Comparison of ENCODE assay signal across 12 cellular contexts in genomic region chr1:170461762-170462384, GRCh38.
DNase-seq lines count a peak whose midpoint lies in the region; ATAC-seq and TF ChIP-seq lines count a peak whose summit lies in the region.
"Had no signal": no experiment of that assay in that cellular context is flagged by ENCODE, and none has a peak within 500 bp of the region (broad histone marks: within the 10 kb centered on the region; RNA-seq: fewer than 3 reads in every experiment).

No MANE protein-coding gene starts in this region.

- no peaks in the 10 kb centered on the region; the same call in 1 of the 2 replicates for H3K9me3 ChIP-seq in SK-N-SH
- no peaks in the 10 kb centered on the region for H3K9me3 ChIP-seq in upper lobe of left lung

- H4K20me1 ChIP-seq in SK-N-SH (ENCODE audit: insufficient read depth) = no peaks in the 10 kb centered on the region

- H3K4me3 ChIP-seq in SK-N-SH (ENCODE audit: low read depth in 2 of 2, low read length in 1 of 2) (peak overlapping the region in 1 of 2 experiments; percentile 17; a peak in 1 of 4 replicates), fibroblast of pulmonary artery (replicated peaks; ENCODE audit: low read depth, low read length) (no peak overlapping the region), upper lobe of left lung (no peak overlapping the region)

- H3K9ac ChIP-seq in SK-N-SH = peak overlapping the region; percentile 74; the same call in 1 of the 2 replicates

- TF ChIP-seq CTCF in SK-N-SH (IDR thresholded peaks at IDR 0.05) (no peak), fibroblast of pulmonary artery (IDR thresholded peaks at IDR 0.05; ENCODE audit: low read length, missing control alignments) (no peak), upper lobe of left lung (IDR thresholded peaks at IDR 0.05) (no peak)

- DNase-seq in GM04503 (ENCODE audit: low read depth) (peak; percentile 92), SK-N-SH (no peak), fibroblast of pulmonary artery (ENCODE audit: low read depth) (peak; percentile 96), upper lobe of left lung (no peak), substantia nigra (lab: John Stamatoyannopoulos, UW) (no peak), NCI-H82 treated with DMSO at 0.1 percent for 48 hours (lab: John Stamatoyannopoulos, UW; ENCODE audit: unreplicated experiment) (no peak), NCI-H446 treated with DMSO at 0.1 percent for 48 hours (lab: John Stamatoyannopoulos, UW) (no peak)
- DNase-seq: central memory CD4-positive, alpha-beta T cell; NCI-H187 treated with DMSO at 0.1 percent for 48 hours; NK-92 treated with Interleukin-12 subunit alpha and Interleukin-12 subunit beta, amount 100 ng/mL, for 24 hours had no signal

- H3K4me1 ChIP-seq in SK-N-SH (ENCODE audit: control insufficient read depth in 1 of 2, insufficient read depth in 2 of 2, low read depth in 1 of 2, low read length in 1 of 2) = peaks cover 8 to 9% of the 10 kb centered on the region in 2 experiments; a peak in 3 of 4 replicates
- no peaks in the 10 kb centered on the region for H3K4me1 ChIP-seq in upper lobe of left lung

- peaks cover 0 to 6% of the 10 kb centered on the region in 2 experiments for H3K36me3 ChIP-seq in SK-N-SH (replicated peaks in 1 of 2; ENCODE audit: control insufficient read depth in 1 of 2, insufficient read depth in 2 of 2, low read length in 1 of 2)
- no peaks in the 10 kb centered on the region for H3K36me3 ChIP-seq in upper lobe of left lung

- peak; percentile 43 to 92 for ATAC-seq in upper lobe of left lung (ENCODE audit: low FRiP score in 2 of 2)
- ATAC-seq: HCT116, HepG2 had no signal

- WGBS in SK-N-SH (ENCODE audit: low lambda C conversion rate) = 23% methylated on average over 4 of the region's 4 CpGs
- 76 to 88% methylated on average over 4 of the region's 4 CpGs for WGBS in upper lobe of left lung, 2 donors

- no peak for TF ChIP-seq EP300 in SK-N-SH (IDR thresholded peaks at IDR 0.05; ENCODE audit: borderline replicate concordance in 1 of 2, low read depth in 1 of 2, low read length in 1 of 2)
- TF ChIP-seq EP300 in upper lobe of left lung (IDR thresholded peaks at IDR 0.05) = no peak

- POLR2A ChIA-PET in SK-N-SH (lab: Yijun Ruan, JAX) = no interaction called here

- H3K79me2 ChIP-seq in SK-N-SH (ENCODE audit: insufficient read depth) = no peaks in the 10 kb centered on the region

- H3K27ac ChIP-seq in SK-N-SH (ENCODE audit: low read depth in 2 of 2, low read length in 1 of 2) (peak overlapping the region; percentile 77 to 100; a peak in 3 of 4 replicates), upper lobe of left lung (no peak overlapping the region), substantia nigra (ENCODE audit: low read depth, low read length, poor library complexity, severe bottlenecking) (no peak overlapping the region)

- CTCF ChIA-PET in SK-N-SH (lab: Yijun Ruan, JAX) = no interaction called here

- no peak for TF ChIP-seq RAD21 in SK-N-SH (IDR thresholded peaks at IDR 0.05; ENCODE audit: low read length)

- H2AFZ ChIP-seq in SK-N-SH (ENCODE audit: low read depth) = peak overlapping the region; percentile 14

- H3F3A ChIP-seq in SK-N-SH (replicated peaks; ENCODE audit: insufficient read depth) = peaks cover 32% of the 10 kb centered on the region

- peak overlapping the region; percentile 63 for H3K4me2 ChIP-seq in SK-N-SH

- H3K27me3 ChIP-seq in SK-N-SH (ENCODE audit: insufficient read depth) (no peaks in the 10 kb centered on the region), upper lobe of left lung (no peaks in the 10 kb centered on the region)

- no peaks in the 10 kb centered on the region for H3K9me2 ChIP-seq in SK-N-SH

- no peak for TF ChIP-seq POLR2A in upper lobe of left lung (IDR thresholded peaks at IDR 0.05)

TF ChIP-seq in SK-N-SH, 30 proteins besides CTCF, POLR2A, EP300 and RAD21 (continues in another document):
- no peak for TF ChIP-seq ELF1 (IDR thresholded peaks at IDR 0.05)
- TF ChIP-seq NFIC (IDR thresholded peaks at IDR 0.05; ENCODE audit: borderline replicate concordance) = 0 out of 2 replicates have a peak, but pooled peaks have one; percentile 7
- no peak for TF ChIP-seq REST (IDR thresholded peaks at IDR 0.05; ENCODE audit: low read depth, low read length)
- no peak for TF ChIP-seq GABPA (IDR thresholded peaks at IDR 0.05; ENCODE audit: low read depth)
- no peak for TF ChIP-seq CHD2 (IDR thresholded peaks at IDR 0.05; ENCODE audit: low read length, partially characterized antibody)
- TF ChIP-seq POLR2AphosphoS5 (IDR thresholded peaks at IDR 0.05; ENCODE audit: low read depth, low read length) = no peak
- no peak for TF ChIP-seq ZBTB33 (IDR thresholded peaks at IDR 0.05; ENCODE audit: borderline replicate concordance, low read depth)
- no peak for TF ChIP-seq GATA2 (CRISPR knock-in tag; IDR thresholded peaks at IDR 0.05)
- no peak for TF ChIP-seq USF2 (IDR thresholded peaks at IDR 0.05; ENCODE audit: borderline replicate concordance, low read depth, low read length)
- no peak for TF ChIP-seq IRF3 (IDR thresholded peaks at IDR 0.05; ENCODE audit: low read depth, low read length)
- peak; percentile 28; the same call in 1 of the 2 replicates for TF ChIP-seq FOSL2 (IDR thresholded peaks at IDR 0.05; ENCODE audit: borderline replicate concordance, low read depth)
- no peak for TF ChIP-seq SMC3 (IDR thresholded peaks at IDR 0.05; ENCODE audit: low read depth, low read length)
- TF ChIP-seq SIN3A (IDR thresholded peaks at IDR 0.05; ENCODE audit: borderline replicate concordance, low read depth, low read length) = no peak
- no peak for TF ChIP-seq EZH2phosphoT487 (IDR thresholded peaks at IDR 0.05; ENCODE audit: borderline replicate concordance, low read depth)
- no peak for TF ChIP-seq RFX5 (IDR thresholded peaks at IDR 0.05; ENCODE audit: low read length)
- no peak for TF ChIP-seq TEAD4 (IDR thresholded peaks at IDR 0.05; ENCODE audit: borderline replicate concordance, insufficient read depth)
- no peak for TF ChIP-seq JUND (IDR thresholded peaks at IDR 0.05)
- 0 out of 2 replicates have a peak, but pooled peaks have one; percentile 17 for TF ChIP-seq TAF1 (IDR thresholded peaks at IDR 0.05; ENCODE audit: borderline replicate concordance, low read depth, low read length)
- TF ChIP-seq FOXJ3 (CRISPR knock-in tag; IDR thresholded peaks at IDR 0.05) = no peak
- no peak for TF ChIP-seq RCOR1 (IDR thresholded peaks at IDR 0.05; ENCODE audit: low read length)

Comparison
In these comparisons a context has a peak if more than half of its experiments do, and no peak if none do; other contexts are left out.
1. DNase-seq: peak in GM04503 (single experiment) and fibroblast of pulmonary artery (single experiment); none in SK-N-SH (single experiment), upper lobe of left lung (0 of 2), substantia nigra (0 of 49), NCI-H82 treated with DMSO at 0.1 percent for 48 hours (single experiment) and NCI-H446 treated with DMSO at 0.1 percent for 48 hours (single experiment).
2. H3K27ac ChIP-seq: peak in SK-N-SH (2 of 2); none in upper lobe of left lung (0 of 4) and substantia nigra (single experiment).